ENCODE assay signal across 1 cellular context in genomic region chr7:138460649-138461607, GRCh38.
A peak's percentile ranks its signal among the peaks of the same experiment; 100 is the strongest.
TF ChIP-seq lines count a peak whose summit lies in the region.

No MANE protein-coding gene starts in this region.

TF ChIP-seq in K562, 482 proteins besides CTCF, POLR2A, EP300 and RAD21 (continued from another document and continues in another):
- TF ChIP-seq MYBL2 (IDR thresholded peaks at IDR 0.05; ENCODE audit: low read depth) (no peak), MYBL2 (CRISPR knock-in tag; IDR thresholded peaks at IDR 0.05; ENCODE audit: borderline replicate concordance) (no peak), FOXO4 (CRISPR knock-in tag; IDR thresholded peaks at IDR 0.05) (no peak), ZNF140 (CRISPR knock-in tag; IDR thresholded peaks at IDR 0.05) (no peak), NFE2 (IDR thresholded peaks at IDR 0.05; ENCODE audit: low read depth) (no peak), MBD1 (CRISPR knock-in tag; IDR thresholded peaks at IDR 0.05) (no peak), SOX6 (IDR thresholded peaks at IDR 0.05) (peak; percentile 46; the same call in 1 of the 2 replicates), FOXP4 (CRISPR knock-in tag; IDR thresholded peaks at IDR 0.05; ENCODE audit: borderline replicate concordance) (peak; percentile 92), ZNF717 (CRISPR knock-in tag; IDR thresholded peaks at IDR 0.05) (no peak), DACH1 (IDR thresholded peaks at IDR 0.05; ENCODE audit: partially characterized antibody) (no peak), ZNF507 (tag; conservative IDR thresholded peaks at IDR 0.05) (peak; percentile 38; the same call in 1 of the 2 replicates), TRIM25 (IDR thresholded peaks at IDR 0.05; ENCODE audit: borderline replicate concordance) (no peak), SIN3A (IDR thresholded peaks at IDR 0.05; ENCODE audit: borderline replicate concordance in 2 of 2, control insufficient read depth in 1 of 2, low read depth in 2 of 2, low read length in 2 of 2) (peak in 1 of 2 experiments; percentile 52; a peak in 1 of 4 replicates), ELK3 (CRISPR knock-in tag; IDR thresholded peaks at IDR 0.05) (no peak), NONO (IDR thresholded peaks at IDR 0.05; ENCODE audit: low read depth in 2 of 2, low read length in 1 of 2) (peak in 1 of 2 experiments; percentile 66; a peak in 2 of 4 replicates), ZFP91 (CRISPR knock-in tag; IDR thresholded peaks at IDR 0.05) (peak; percentile 53; the same call in 1 of the 2 replicates), POLR2AphosphoS2 (IDR thresholded peaks at IDR 0.05; ENCODE audit: low read length) (no peak; the same call in 1 of the 2 replicates), GABPB2 (CRISPR knock-in tag; conservative IDR thresholded peaks at IDR 0.05) (no peak), CCNT2 (IDR thresholded peaks at IDR 0.05; ENCODE audit: borderline replicate concordance, extremely low read depth, insufficient read length, low read depth, low read length) (peak; percentile 81), DIDO1 (tag; IDR thresholded peaks at IDR 0.05; ENCODE audit: low read depth) (no peak), MAFK (IDR thresholded peaks at IDR 0.05; ENCODE audit: low read length) (no peak), MYC (IDR thresholded peaks at IDR 0.05; ENCODE audit: low read depth, low read length) (peak; percentile 84; the same call in 1 of the 2 replicates), MYC (CRISPR knock-in tag; IDR thresholded peaks at IDR 0.05; ENCODE audit: borderline replicate concordance, low read depth) (no peak), ZBTB11 (CRISPR knock-in tag; IDR thresholded peaks at IDR 0.05) (no peak; a peak in 1 of 6 replicates), CTCFL (IDR thresholded peaks at IDR 0.05; ENCODE audit: borderline replicate concordance, insufficient read depth, low read depth, low read length, poor library complexity, severe bottlenecking) (peak; percentile 82), CHD4 (IDR thresholded peaks at IDR 0.05; ENCODE audit: insufficient read depth, insufficient replicate concordance, low read depth, low read length, poor library complexity, severe bottlenecking) (peak; percentile 58), PTRF (tag; IDR thresholded peaks at IDR 0.05) (no peak), PML (IDR thresholded peaks at IDR 0.05; ENCODE audit: low read length) (peak; percentile 41; the same call in 1 of the 2 replicates), NFIC (IDR thresholded peaks at IDR 0.05) (no peak; the same call in 1 of the 2 replicates), GTF2B (IDR thresholded peaks at IDR 0.05; ENCODE audit: extremely low read depth, insufficient read length) (no peak), KHSRP (IDR thresholded peaks at IDR 0.05) (no peak), ZNF23 (CRISPR knock-in tag; IDR thresholded peaks at IDR 0.05) (no peak), HNRNPK (IDR thresholded peaks at IDR 0.05; ENCODE audit: low read depth, low read length, poor library complexity, severe bottlenecking) (no peak), POLR3A (IDR thresholded peaks at IDR 0.05; ENCODE audit: borderline replicate concordance, extremely low read depth, insufficient read depth, insufficient read length) (no peak), POLR3G (IDR thresholded peaks at IDR 0.05; ENCODE audit: extremely low read depth, insufficient read length, insufficient replicate concordance) (no peak), ARID1B (IDR thresholded peaks at IDR 0.05) (no peak; the same call in 1 of the 2 replicates), MNT (conservative IDR thresholded peaks at IDR 0.05) (peak in 1 of 2 experiments; percentile 65; a peak in 3 of 4 replicates)
